ENCODE assay signal across 8 cellular contexts in genomic region chr12:89352242-89352491, GRCh38. TPM values are rescaled to one million over a fixed set of nuclear protein-coding genes. Genes with fewer than 3 reads are reported as not detected.
A peak's percentile ranks its signal among the peaks of the same experiment; 100 is the strongest.
DNase-seq lines count a peak whose midpoint lies in the region; ATAC-seq and TF ChIP-seq lines count a peak whose summit lies in the region.

No MANE protein-coding gene starts in this region.

- peak in 1 of 2 donors; percentile 48 for TF ChIP-seq POLR2A in thyroid gland (IDR thresholded peaks at IDR 0.05)

- peaks cover 48% of the 10 kb centered on the region for H3K4me1 Mint-ChIP-seq in activated CD4-positive, alpha-beta T cell treated with anti-CD3 and anti-CD28 coated beads, Interleukin-2, amount 10 ng/mL, durations not matched to agents 24 days and 14 days

- DNase-seq in activated CD4-positive, alpha-beta T cell treated with anti-CD3 and anti-CD28 coated beads, Interleukin-2, amount 10 ng/mL, durations not matched to agents 24 days and 14 days, result no peak
- no peak for DNase-seq in activated CD4-positive, alpha-beta T cell treated with anti-CD3 and anti-CD28 coated beads, Interleukin-2, amount 50 U/mL, for 4 hours
- DNase-seq in activated naive CD4-positive, alpha-beta T cell treated with anti-CD3 and anti-CD28 coated beads, Interleukin-2, amount 50 U/mL, for 72 hours (ENCODE audit: low spot score in 2 of 2), result no peak
- DNase-seq in kidney epithelial cell (ENCODE audit: low read depth), result no peak
- no peak for DNase-seq in thyroid gland
- no peak for DNase-seq in COLO668 (lab: John Stamatoyannopoulos, UW; ENCODE audit: unreplicated experiment)
- no peak for DNase-seq in germinal center (ENCODE audit: low spot score)

- no peak for ATAC-seq in activated naive CD4-positive, alpha-beta T cell treated with anti-CD3 and anti-CD28 coated beads, Interleukin-2, amount 50 U/mL, for 72 hours
- no peak for ATAC-seq in GM21423 (IDR thresholded peaks at IDR 0.05; ENCODE audit: unreplicated experiment)

- peak overlapping the region; percentile 99 for H3K4me3 ChIP-seq in kidney epithelial cell (ENCODE audit: low read depth, low read length)
- H3K4me3 ChIP-seq in thyroid gland (replicated peaks in 1 of 3), result peak overlapping the region; percentile 28 to 74 (median 74)

- H3K27ac Mint-ChIP-seq in activated CD4-positive, alpha-beta T cell treated with anti-CD3 and anti-CD28 coated beads, Interleukin-2, amount 10 ng/mL, durations not matched to agents 24 days and 14 days, result peak overlapping the region; percentile 93
- peak overlapping the region; percentile 94 to 97 for H3K27ac Mint-ChIP-seq in activated naive CD4-positive, alpha-beta T cell treated with anti-CD3 and anti-CD28 coated beads, Interleukin-2, amount 50 U/mL, for 72 hours

- peaks cover 41% of the 10 kb centered on the region for H3K36me3 Mint-ChIP-seq in activated CD4-positive, alpha-beta T cell treated with anti-CD3 and anti-CD28 coated beads, Interleukin-2, amount 10 ng/mL, durations not matched to agents 24 days and 14 days (ENCODE audit: low read depth)
- H3K36me3 Mint-ChIP-seq in activated naive CD4-positive, alpha-beta T cell treated with anti-CD3 and anti-CD28 coated beads, Interleukin-2, amount 50 U/mL, for 72 hours, result peaks cover 43% of the 10 kb centered on the region in 2 donors

- peak overlapping the region; percentile 97 to 99 (median 98) for H3K27ac ChIP-seq in thyroid gland

- WGBS in thyroid gland, 2 donors, result 0% methylated on average over 10 of the region's 10 CpGs

- TF ChIP-seq CTCF in kidney epithelial cell (IDR thresholded peaks at IDR 0.05; ENCODE audit: insufficient read depth, low read length, poor library complexity, severe bottlenecking) (no peak), thyroid gland (IDR thresholded peaks at IDR 0.05) (no peak)

- H3K27me3 ChIP-seq in kidney epithelial cell (ENCODE audit: control insufficient read depth, insufficient read depth, low read length), result no peaks in the 10 kb centered on the region
- no peaks in the 10 kb centered on the region for H3K27me3 ChIP-seq in thyroid gland

- H3K36me3 ChIP-seq in kidney epithelial cell (ENCODE audit: control insufficient read depth, insufficient read depth, low read length) (peaks cover 3% of the 10 kb centered on the region), thyroid gland (peaks cover 4 to 10% of the 10 kb centered on the region in 2 donors)

- intact Hi-C loops in activated CD4-positive, alpha-beta T cell treated with anti-CD3 and anti-CD28 coated beads, Interleukin-2, amount 10 ng/mL, durations not matched to agents 24 days and 14 days (cut with micrococcal nuclease), result loop anchor here (1.0 to 5.0 kb wide), 14 partner anchors 38 to 510 kb away; partner anchors contain the start of gene ATP2B1
- intact Hi-C loops in thyroid gland (cut with DNase I), result loop anchor here (5.0 to 10.0 kb wide), 2 partner anchors 105 to 127 kb away; no protein-coding TSS in a partner anchor

- no peaks in the 10 kb centered on the region for H3K27me3 Mint-ChIP-seq in activated CD4-positive, alpha-beta T cell treated with anti-CD3 and anti-CD28 coated beads, Interleukin-2, amount 10 ng/mL, durations not matched to agents 24 days and 14 days

- peaks cover 24 to 35% of the 10 kb centered on the region in 2 donors for H3K4me1 ChIP-seq in thyroid gland

- H3K9me3 Mint-ChIP-seq in activated CD4-positive, alpha-beta T cell treated with anti-CD3 and anti-CD28 coated beads, Interleukin-2, amount 10 ng/mL, durations not matched to agents 24 days and 14 days, result no peaks in the 10 kb centered on the region
- H3K9me3 Mint-ChIP-seq in activated naive CD4-positive, alpha-beta T cell treated with anti-CD3 and anti-CD28 coated beads, Interleukin-2, amount 50 U/mL, for 72 hours, result no peaks in the 10 kb centered on the region

- H3K4me3 Mint-ChIP-seq in activated CD4-positive, alpha-beta T cell treated with anti-CD3 and anti-CD28 coated beads, Interleukin-2, amount 10 ng/mL, durations not matched to agents 24 days and 14 days, result peak overlapping the region; percentile 98

- no peaks in the 10 kb centered on the region for H3K9me3 ChIP-seq in thyroid gland

RNA-seq across cellular contexts. Expression of gene DUSP6, which starts 0.1 kb away (rescaled TPM):
- 95.5 and 96.7 TPM in 2 replicates for total RNA-seq in activated CD4-positive, alpha-beta T cell treated with anti-CD3 and anti-CD28 coated beads, Interleukin-2, amount 10 ng/mL, durations not matched to agents 24 days and 14 days
- 10 to 100 TPM; 25.3 to 39.1 TPM for total RNA-seq in activated naive CD4-positive, alpha-beta T cell treated with anti-CD3 and anti-CD28 coated beads, Interleukin-2, amount 50 U/mL, for 72 hours
- total RNA-seq in kidney epithelial cell (43.1 and 64.5 TPM in 2 replicates), thyroid gland (10 to 100 TPM; 31.0 to 40.2 (median 33.8) TPM)
